ENCODE assay signal across 12 cellular contexts in the genomic region with DNA sequence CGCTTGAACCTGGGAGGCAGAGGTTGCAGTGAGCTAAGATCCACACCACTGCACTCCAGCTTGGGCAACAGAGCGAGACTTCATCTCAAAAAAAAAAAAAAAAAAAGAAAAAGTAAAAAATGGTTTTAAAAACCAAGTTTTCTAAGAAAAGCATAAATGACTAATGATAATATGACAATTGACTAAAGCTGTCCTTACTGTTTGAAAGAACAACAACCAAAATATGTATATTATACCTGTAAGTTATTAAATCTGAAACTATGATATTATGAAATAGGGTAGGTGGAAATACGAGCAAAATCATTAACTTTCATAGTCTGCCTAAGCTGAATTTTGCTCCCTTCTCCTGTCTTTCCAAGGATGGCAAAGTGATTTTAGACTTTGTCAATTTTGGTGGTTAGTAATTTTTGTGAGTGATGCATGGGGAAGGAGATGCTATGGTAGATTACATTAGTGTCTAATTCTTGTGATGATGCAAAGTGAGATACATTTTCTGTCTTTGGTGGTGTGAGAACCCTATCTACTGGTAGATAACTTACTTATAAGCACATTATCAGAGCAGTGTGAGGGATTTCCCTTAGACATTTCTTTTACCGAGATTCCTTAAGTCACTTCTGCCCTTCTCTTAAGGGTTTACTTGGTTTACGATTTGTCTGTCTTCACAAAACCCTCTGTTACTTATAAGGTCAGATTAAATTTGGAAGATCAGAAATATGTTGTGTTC. TPM values are rescaled to one million over a fixed set of nuclear protein-coding genes. Genes with fewer than 3 reads are reported as not detected.
A peak's percentile ranks its signal among the peaks of the same experiment; 100 is the strongest.
DNase-seq lines count a peak whose midpoint lies in the region; ATAC-seq, FAIRE-seq and TF ChIP-seq lines count a peak whose summit lies in the region.
"Had no signal": no experiment of that assay in that cellular context is flagged by ENCODE, and none has a peak within 500 bp of the region (broad histone marks: within the 10 kb centered on the region; RNA-seq: fewer than 3 reads in every experiment).

No MANE protein-coding gene starts in this region.

- H3K4me3 ChIP-seq in KMS-11 (IDR thresholded peaks at IDR 0.05; ENCODE audit: insufficient read depth, low read depth, low read length) (no peak overlapping the region), K562 (no peak overlapping the region), GM23338 (no peak overlapping the region)
- H3K4me3 ChIP-seq: mucosa of descending colon had no signal

- H3K4me3 Mint-ChIP-seq in CD4-positive, alpha-beta T cell = peak overlapping the region; percentile 84
- H3K4me3 Mint-ChIP-seq in nephron progenitor cell = peak overlapping the region; percentile 49
- no peak overlapping the region for H3K4me3 Mint-ChIP-seq in GM23338

- peak overlapping the region; percentile 99 for H3K27ac Mint-ChIP-seq in CD4-positive, alpha-beta T cell
- peak overlapping the region; percentile 79 for H3K27ac Mint-ChIP-seq in nephron progenitor cell
- H3K27ac Mint-ChIP-seq in GM23338 = no peak overlapping the region

- TF ChIP-seq POLR2A in K562 (conservative IDR thresholded peaks at IDR 0.05) = peak; percentile 39; the same call in 1 of the 2 replicates

- H3K9me3 Mint-ChIP-seq in CD4-positive, alpha-beta T cell = no peaks in the 10 kb centered on the region
- H3K9me3 Mint-ChIP-seq in nephron progenitor cell (peaks cover 11% of the 10 kb centered on the region), GM23338 (no peaks in the 10 kb centered on the region)

- CTCF ChIA-PET in CD4-positive, alpha-beta T cell (lab: Charles Lee) = interaction anchor here (0.7 to 3.6 kb wide), 4 partner anchors 56 to 81 kb away, joined by 3 to 25 read pairs (median 6); no protein-coding TSS in a partner anchor
- CTCF ChIA-PET in K562 (lab: Yijun Ruan, JAX; ENCODE audit: low intra/inter-chr PET ratio) = no interaction called here

- no peak for TF ChIP-seq CTCF in CD4-positive, alpha-beta T cell (IDR thresholded peaks at IDR 0.05)
- TF ChIP-seq CTCF in KMS-11 (conservative IDR thresholded peaks at IDR 0.05; ENCODE audit: low read depth, low read length) (no peak), K562 (IDR thresholded peaks at IDR 0.05 in 2 of 3, conservative IDR thresholded peaks at IDR 0.05 in 1 of 3; ENCODE audit: insufficient read depth in 2 of 3, low read depth in 1 of 3, low read length in 3 of 3) (no peak), nephron progenitor cell (IDR thresholded peaks at IDR 0.05) (no peak), GM23338 (conservative IDR thresholded peaks at IDR 0.05; ENCODE audit: low read depth in 2 of 2) (no peak)

- no TSS peak for BruUV-seq in K562 (replicated peaks; lab: Mats Ljungman, UMichigan)

- H3K79me2 ChIP-seq in KMS-11 (ENCODE audit: insufficient read depth, low read depth) = peaks cover 100% of the 10 kb centered on the region
- peaks cover 99% of the 10 kb centered on the region for H3K79me2 ChIP-seq in K562 (ENCODE audit: control insufficient read depth, insufficient read depth, low read length)
- peaks cover 100% of the 10 kb centered on the region for H3K79me2 ChIP-seq in GM23338 (replicated peaks; ENCODE audit: insufficient read depth)

- 100% methylated on average over 3 of the region's 5 CpGs for WGBS in K562 (ENCODE audit: insufficient coverage, low coverage, missing lambda C conversion rate)

- H3K27me3 Mint-ChIP-seq in CD4-positive, alpha-beta T cell = no peaks in the 10 kb centered on the region
- peaks cover 5% of the 10 kb centered on the region for H3K27me3 Mint-ChIP-seq in nephron progenitor cell (ENCODE audit: low read depth, poor library complexity)
- H3K27me3 Mint-ChIP-seq in GM23338 (ENCODE audit: insufficient read depth, low read depth, poor library complexity) = peaks cover 10% of the 10 kb centered on the region

- H3K27me3 ChIP-seq in CD4-positive, alpha-beta T cell (ENCODE audit: control insufficient read depth, insufficient read depth, low read length) = no peaks in the 10 kb centered on the region
- H3K27me3 ChIP-seq in KMS-11 (ENCODE audit: insufficient read depth, low read depth) = no peaks in the 10 kb centered on the region
- no peaks in the 10 kb centered on the region for H3K27me3 ChIP-seq in K562 (ENCODE audit: control insufficient read depth in 2 of 2, insufficient read depth in 2 of 2, low read length in 2 of 2)
- no peaks in the 10 kb centered on the region for H3K27me3 ChIP-seq in GM23338 (ENCODE audit: insufficient read depth)

- peak; percentile 25 for ATAC-seq in CD4-positive, alpha-beta T cell (ENCODE audit: poor library complexity)
- no peak for ATAC-seq in K562
- ATAC-seq in GM18858 (IDR thresholded peaks at IDR 0.05; ENCODE audit: unreplicated experiment) = no peak
- ATAC-seq in GM23338 = no peak
- ATAC-seq: mucosa of descending colon had no signal

- H3K9me1 ChIP-seq in K562 (ENCODE audit: control insufficient read depth, insufficient read depth, low read length) = no peaks in the 10 kb centered on the region

- H3K27ac ChIP-seq in CD4-positive, alpha-beta T cell (ENCODE audit: low read depth, low read length) = peak overlapping the region; percentile 21
- H3K27ac ChIP-seq in KMS-11 (peak overlapping the region; percentile 95; the same call in 1 of the 2 replicates), K562 (ENCODE audit: extremely low read depth, low read depth, low read length) (peak overlapping the region; percentile 1; the same call in 1 of the 3 replicates), GM23338 (ENCODE audit: low read depth) (no peak overlapping the region)
- H3K27ac ChIP-seq: C4-2B had no signal

- peaks cover 53% of the 10 kb centered on the region for H3K36me3 ChIP-seq in KMS-11 (ENCODE audit: insufficient read depth)
- peaks cover 97% of the 10 kb centered on the region for H3K36me3 ChIP-seq in K562 (ENCODE audit: control insufficient read depth, insufficient read depth, low read length)
- H3K36me3 ChIP-seq in GM23338 (ENCODE audit: insufficient read depth) = peaks cover 45% of the 10 kb centered on the region

- no peaks in the 10 kb centered on the region for H3K9me2 ChIP-seq in GM23338 (ENCODE audit: insufficient read depth)

- peaks cover 89% of the 10 kb centered on the region for H3K4me1 ChIP-seq in KMS-11 (ENCODE audit: low read depth, poor library complexity, severe bottlenecking)
- H3K4me1 ChIP-seq in K562 (replicated peaks in 1 of 2; ENCODE audit: control insufficient read depth in 2 of 2, insufficient read depth in 2 of 2, low read length in 2 of 2) = no peaks in the 10 kb centered on the region
- peaks cover 9% of the 10 kb centered on the region; the same call in 1 of the 2 replicates for H3K4me1 ChIP-seq in GM23338 (ENCODE audit: insufficient read depth)

- intact Hi-C loops in CD4-positive, alpha-beta T cell (cut with DNase I, micrococcal nuclease) = no loop called here
- intact Hi-C loops in K562 (cut with micrococcal nuclease) = no loop called here

- POLR2A ChIA-PET in CD4-positive, alpha-beta T cell (lab: Charles Lee) = interaction anchor here (0.8 to 20.1 kb wide), 10 partner anchors 9 to 81 kb away, joined by 3 to 1007 read pairs (median 6); a partner anchor contains a TSS
- POLR2A ChIA-PET in K562 (lab: Yijun Ruan, JAX) = interaction anchor here (1.1 to 3.4 kb wide), 4 partner anchors 9 to 85 kb away, joined by 3 to 21 read pairs (median 6); a partner anchor contains a TSS

- no peaks in the 10 kb centered on the region for H3F3A ChIP-seq in GM23338 (replicated peaks; ENCODE audit: low read depth)

- in situ Hi-C loops in K562 (cut with MboI) = no loop called here

- no peak overlapping the region for H2AFZ ChIP-seq in KMS-11 (ENCODE audit: low read depth)
- H2AFZ ChIP-seq in K562 (ENCODE audit: low read depth, low read length) = no peak overlapping the region
- no peak overlapping the region for H2AFZ ChIP-seq in GM23338

- FAIRE-seq in K562 (lab: Jason Lieb, UNC) = no peak

- peaks cover 88% of the 10 kb centered on the region for H3K4me1 Mint-ChIP-seq in CD4-positive, alpha-beta T cell (ENCODE audit: low read depth)
- peaks cover 41% of the 10 kb centered on the region for H3K4me1 Mint-ChIP-seq in nephron progenitor cell
- H3K4me1 Mint-ChIP-seq in GM23338 = peaks cover 24% of the 10 kb centered on the region

- H3K9me3 ChIP-seq in CD4-positive, alpha-beta T cell (ENCODE audit: control insufficient read depth, low read length) = no peaks in the 10 kb centered on the region
- H3K9me3 ChIP-seq in K562 (replicated peaks; ENCODE audit: control insufficient read depth, insufficient read depth, low read depth, low read length) = no peaks in the 10 kb centered on the region
- H3K9me3 ChIP-seq: mucosa of descending colon had no signal

- peaks cover 98% of the 10 kb centered on the region for H3K36me3 Mint-ChIP-seq in CD4-positive, alpha-beta T cell (ENCODE audit: low read depth)
- H3K36me3 Mint-ChIP-seq in nephron progenitor cell (ENCODE audit: low read depth) (peaks cover 97% of the 10 kb centered on the region), GM23338 (ENCODE audit: low read depth) (peaks cover 99% of the 10 kb centered on the region)

- peaks cover 21% of the 10 kb centered on the region for H4K20me1 ChIP-seq in KMS-11 (ENCODE audit: insufficient read depth)
- H4K20me1 ChIP-seq in K562 (replicated peaks; ENCODE audit: control insufficient read depth, insufficient read depth, low read length) = no peaks in the 10 kb centered on the region
- peaks cover 18% of the 10 kb centered on the region for H4K20me1 ChIP-seq in GM23338 (replicated peaks; ENCODE audit: insufficient read depth)

- H3K4me2 ChIP-seq in KMS-11 = 0 out of 2 replicates have a peak overlapping the region, but pooled peaks have one; percentile 88
- H3K4me2 ChIP-seq in K562 (ENCODE audit: insufficient read depth, low read length) = no peak overlapping the region
- H3K4me2 ChIP-seq in GM23338 = no peak overlapping the region

- TF ChIP-seq EP300 in K562 (IDR thresholded peaks at IDR 0.05; ENCODE audit: low read length) = no peak

- no peak for TF ChIP-seq RAD21 in K562 (CRISPR knock-in tag; conservative IDR thresholded peaks at IDR 0.05 in 1 of 2, IDR thresholded peaks at IDR 0.05 in 1 of 2)

- H3K9ac ChIP-seq in KMS-11 (no peak overlapping the region), K562 (ENCODE audit: insufficient read depth in 1 of 2, low read depth in 2 of 2, low read length in 2 of 2) (no peak overlapping the region)

- DNase-seq in CD4-positive, alpha-beta T cell = no peak
- DNase-seq in K562 (ENCODE audit: extremely low read depth in 1 of 4, low spot score in 3 of 4) (no peak), nephron progenitor cell (no peak), UCSD-AML1 (lab: John Stamatoyannopoulos, UW; ENCODE audit: unreplicated experiment) (no peak), NCI-H526 (lab: John Stamatoyannopoulos, UW) (no peak), GM23338 (ENCODE audit: low spot score) (no peak)
- DNase-seq: effector CD4-positive, alpha-beta T cell; mucosa of descending colon; NCI-H1105 treated with DMSO at 0.1 percent for 48 hours had no signal

RNA-seq across cellular contexts. Expression of a gene that starts 10.6 kb away (rescaled TPM):
- 100 to 1,000 TPM; 615 to 660 TPM for total RNA-seq in CD4-positive, alpha-beta T cell
- 221 and 585 TPM in 2 replicates for total RNA-seq in K562 (2011; cell fraction: chromatin; rRNA removed; ENCODE audit: low replicate concordance)
- total RNA-seq in K562 (2011; cell fraction: nucleolus; rRNA removed) = 101 and 147 TPM in 2 replicates
- total RNA-seq in K562 (2011; cell fraction: nucleoplasm; rRNA removed) = 282 and 390 TPM in 2 replicates
- total RNA-seq in K562 (2014; rRNA removed) (38.9 and 47.3 TPM in 2 replicates), K562 (2014; rRNA removed; fragmentation: Illumina TruSeq; extraction: Trizol) (59.0 and 66.0 TPM in 2 replicates), K562 (2015; rRNA removed; fragmentation: Illumina TruSeq; extraction: Trizol) (45.5 and 49.7 TPM in 2 replicates), K562 (2021) (57.8 and 61.9 TPM in 2 replicates)
- polyA plus RNA-seq in K562 (2011; rRNA removed) (56.2 and 63.4 TPM in 2 replicates), K562 (2014; fragmentation: Illumina TruSeq; extraction: Trizol) (57.6 and 70.8 TPM in 2 replicates), K562 (2014; fragmentation: Nextera tagmentation; extraction: Ambion mirVana) (10 to 100 TPM; 50.0 to 53.6 TPM), K562 (2014; rRNA removed) (55.3 and 61.3 TPM in 2 replicates), GM23338 (2016; fragmentation: Nextera tagmentation; extraction: Ambion mirVana) (112 and 130 TPM in 2 replicates)
- 32.8 and 58.4 TPM in 2 replicates for polyA plus RNA-seq in K562 (2011; cell fraction: cytosol; rRNA removed)
- polyA plus RNA-seq in K562 (2011; cell fraction: nucleus; rRNA removed) = 192 and 194 TPM in 2 replicates
- polyA plus RNA-seq in K562 (2012) = 33.7 and 57.7 TPM in 2 replicates
- polyA minus RNA-seq in K562 (2011; rRNA and poly(A)+ RNA removed) = 167 and 232 TPM in 2 replicates
- polyA minus RNA-seq in K562 (2011; cell fraction: cytosol; rRNA and poly(A)+ RNA removed) = 39.1 and 51.9 TPM in 2 replicates
- 209 and 435 TPM in 2 replicates for polyA minus RNA-seq in K562 (2011; cell fraction: nucleus; rRNA and poly(A)+ RNA removed)
- total RNA-seq in GM23338 (2014; rRNA removed; shearing (Covaris generic)) = 108 and 119 TPM in 2 replicates
